1 cellular context compared by ENCODE assay signal in the genomic region with DNA sequence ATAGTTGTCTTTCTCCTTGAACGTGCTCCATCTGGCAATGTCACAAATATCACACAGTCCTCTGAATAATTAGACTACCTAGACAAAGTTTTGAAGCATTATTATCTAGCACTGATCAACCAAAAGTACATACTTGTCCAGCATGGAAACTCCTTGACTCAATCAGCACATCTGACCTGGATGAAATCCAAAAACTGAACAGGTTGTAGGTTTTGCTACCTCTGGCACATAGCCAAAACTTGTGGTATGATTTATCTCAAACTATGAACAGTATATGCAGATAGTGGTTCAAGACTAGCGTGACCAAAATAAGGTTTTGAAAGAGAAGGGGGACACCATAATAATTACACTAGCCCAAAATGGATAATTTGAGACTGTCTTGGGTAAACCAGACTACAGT.
A peak's percentile ranks its signal among the peaks of the same experiment; 100 is the strongest.
TF ChIP-seq lines count a peak whose summit lies in the region.

No MANE protein-coding gene starts in this region.

TF ChIP-seq in K562, 482 proteins besides CTCF, POLR2A, EP300 and RAD21 (continued from another document):
- TF ChIP-seq, protein P1, sequence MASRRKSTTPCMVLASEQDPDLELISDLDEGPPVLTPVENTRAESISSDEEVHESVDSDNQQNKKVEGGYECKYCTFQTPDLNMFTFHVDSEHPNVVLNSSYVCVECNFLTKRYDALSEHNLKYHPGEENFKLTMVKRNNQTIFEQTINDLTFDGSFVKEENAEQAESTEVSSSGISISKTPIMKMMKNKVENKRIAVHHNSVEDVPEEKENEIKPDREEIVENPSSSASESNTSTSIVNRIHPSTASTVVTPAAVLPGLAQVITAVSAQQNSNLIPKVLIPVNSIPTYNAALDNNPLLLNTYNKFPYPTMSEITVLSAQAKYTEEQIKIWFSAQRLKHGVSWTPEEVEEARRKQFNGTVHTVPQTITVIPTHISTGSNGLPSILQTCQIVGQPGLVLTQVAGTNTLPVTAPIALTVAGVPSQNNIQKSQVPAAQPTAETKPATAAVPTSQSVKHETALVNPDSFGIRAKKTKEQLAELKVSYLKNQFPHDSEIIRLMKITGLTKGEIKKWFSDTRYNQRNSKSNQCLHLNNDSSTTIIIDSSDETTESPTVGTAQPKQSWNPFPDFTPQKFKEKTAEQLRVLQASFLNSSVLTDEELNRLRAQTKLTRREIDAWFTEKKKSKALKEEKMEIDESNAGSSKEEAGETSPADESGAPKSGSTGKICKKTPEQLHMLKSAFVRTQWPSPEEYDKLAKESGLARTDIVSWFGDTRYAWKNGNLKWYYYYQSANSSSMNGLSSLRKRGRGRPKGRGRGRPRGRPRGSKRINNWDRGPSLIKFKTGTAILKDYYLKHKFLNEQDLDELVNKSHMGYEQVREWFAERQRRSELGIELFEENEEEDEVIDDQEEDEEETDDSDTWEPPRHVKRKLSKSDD (conservative IDR thresholded peaks at IDR 0.05; ENCODE audit: low read length), result no peak
- TF ChIP-seq, protein P2, sequence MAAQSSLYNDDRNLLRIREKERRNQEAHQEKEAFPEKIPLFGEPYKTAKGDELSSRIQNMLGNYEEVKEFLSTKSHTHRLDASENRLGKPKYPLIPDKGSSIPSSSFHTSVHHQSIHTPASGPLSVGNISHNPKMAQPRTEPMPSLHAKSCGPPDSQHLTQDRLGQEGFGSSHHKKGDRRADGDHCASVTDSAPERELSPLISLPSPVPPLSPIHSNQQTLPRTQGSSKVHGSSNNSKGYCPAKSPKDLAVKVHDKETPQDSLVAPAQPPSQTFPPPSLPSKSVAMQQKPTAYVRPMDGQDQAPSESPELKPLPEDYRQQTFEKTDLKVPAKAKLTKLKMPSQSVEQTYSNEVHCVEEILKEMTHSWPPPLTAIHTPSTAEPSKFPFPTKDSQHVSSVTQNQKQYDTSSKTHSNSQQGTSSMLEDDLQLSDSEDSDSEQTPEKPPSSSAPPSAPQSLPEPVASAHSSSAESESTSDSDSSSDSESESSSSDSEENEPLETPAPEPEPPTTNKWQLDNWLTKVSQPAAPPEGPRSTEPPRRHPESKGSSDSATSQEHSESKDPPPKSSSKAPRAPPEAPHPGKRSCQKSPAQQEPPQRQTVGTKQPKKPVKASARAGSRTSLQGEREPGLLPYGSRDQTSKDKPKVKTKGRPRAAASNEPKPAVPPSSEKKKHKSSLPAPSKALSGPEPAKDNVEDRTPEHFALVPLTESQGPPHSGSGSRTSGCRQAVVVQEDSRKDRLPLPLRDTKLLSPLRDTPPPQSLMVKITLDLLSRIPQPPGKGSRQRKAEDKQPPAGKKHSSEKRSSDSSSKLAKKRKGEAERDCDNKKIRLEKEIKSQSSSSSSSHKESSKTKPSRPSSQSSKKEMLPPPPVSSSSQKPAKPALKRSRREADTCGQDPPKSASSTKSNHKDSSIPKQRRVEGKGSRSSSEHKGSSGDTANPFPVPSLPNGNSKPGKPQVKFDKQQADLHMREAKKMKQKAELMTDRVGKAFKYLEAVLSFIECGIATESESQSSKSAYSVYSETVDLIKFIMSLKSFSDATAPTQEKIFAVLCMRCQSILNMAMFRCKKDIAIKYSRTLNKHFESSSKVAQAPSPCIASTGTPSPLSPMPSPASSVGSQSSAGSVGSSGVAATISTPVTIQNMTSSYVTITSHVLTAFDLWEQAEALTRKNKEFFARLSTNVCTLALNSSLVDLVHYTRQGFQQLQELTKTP (IDR thresholded peaks at IDR 0.05; ENCODE audit: low read depth in 1 of 2, partially characterized antibody in 2 of 2), result no peak
- no peak for TF ChIP-seq GABPB1 (CRISPR knock-in tag; IDR thresholded peaks at IDR 0.05)
- TF ChIP-seq NFIC (IDR thresholded peaks at IDR 0.05), result peak; percentile 94
- TF ChIP-seq, protein P3, sequence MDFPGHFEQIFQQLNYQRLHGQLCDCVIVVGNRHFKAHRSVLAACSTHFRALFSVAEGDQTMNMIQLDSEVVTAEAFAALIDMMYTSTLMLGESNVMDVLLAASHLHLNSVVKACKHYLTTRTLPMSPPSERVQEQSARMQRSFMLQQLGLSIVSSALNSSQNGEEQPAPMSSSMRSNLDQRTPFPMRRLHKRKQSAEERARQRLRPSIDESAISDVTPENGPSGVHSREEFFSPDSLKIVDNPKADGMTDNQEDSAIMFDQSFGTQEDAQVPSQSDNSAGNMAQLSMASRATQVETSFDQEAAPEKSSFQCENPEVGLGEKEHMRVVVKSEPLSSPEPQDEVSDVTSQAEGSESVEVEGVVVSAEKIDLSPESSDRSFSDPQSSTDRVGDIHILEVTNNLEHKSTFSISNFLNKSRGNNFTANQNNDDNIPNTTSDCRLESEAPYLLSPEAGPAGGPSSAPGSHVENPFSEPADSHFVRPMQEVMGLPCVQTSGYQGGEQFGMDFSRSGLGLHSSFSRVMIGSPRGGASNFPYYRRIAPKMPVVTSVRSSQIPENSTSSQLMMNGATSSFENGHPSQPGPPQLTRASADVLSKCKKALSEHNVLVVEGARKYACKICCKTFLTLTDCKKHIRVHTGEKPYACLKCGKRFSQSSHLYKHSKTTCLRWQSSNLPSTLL (IDR thresholded peaks at IDR 0.05), result no peak
- TF ChIP-seq ZNF174 (CRISPR knock-in tag; IDR thresholded peaks at IDR 0.05), result no peak
